25 cellular contexts compared by ENCODE assay signal in genomic region chr13:37797606-37798005, GRCh38.
"Had no signal": no experiment of that assay in that cellular context is flagged by ENCODE, and none has a peak within 500 bp of the region (broad histone marks: within the 10 kb centered on the region; RNA-seq: fewer than 3 reads in every experiment).

No MANE protein-coding gene starts in this region.

- H3K36me3 ChIP-seq: adrenal gland, brain microvascular endothelial cell, cardiac muscle cell, Peyer's patch, SJCRH30, WERI-Rb-1 had no signal

- H3K9me3 ChIP-seq: adrenal gland, Peyer's patch, SJCRH30, SK-N-SH had no signal

- ATAC-seq: activated CD8-positive, alpha-beta T cell treated with anti-CD3 and anti-CD28 coated beads for 36 hours; activated T-cell treated with anti-CD3 and anti-CD28 coated beads, Interleukin-2, amount 50 U/mL, for 72 hours had no signal

- H3K4me3 ChIP-seq: adrenal gland, cardiac muscle cell, Peyer's patch, SJCRH30 had no signal

- H3K4me2 ChIP-seq: SK-N-SH had no signal

- H3K4me1 ChIP-seq: adrenal gland, Peyer's patch had no signal

- H3K27ac ChIP-seq: adrenal gland, brain microvascular endothelial cell, cardiac muscle cell, Peyer's patch, RWPE1, SJCRH30, WERI-Rb-1 had no signal

- H3K9ac ChIP-seq: SK-N-SH had no signal

- DNase-seq: activated CD4-positive, alpha-beta T cell treated with anti-CD3 and anti-CD28 coated beads for 4 hours; activated CD8-positive, alpha-beta memory T cell treated with anti-CD3 and anti-CD28 coated beads, Interleukin-2, amount 50 U/mL, for 4 hours; activated CD8-positive, alpha-beta T cell treated with anti-CD3 and anti-CD28 coated beads for 36 hours; activated gamma-delta T cell treated with Interleukin-2 at 50 U/mL for 16 hours; activated naive CD4-positive, alpha-beta T cell treated with anti-CD3 and anti-CD28 coated beads, Interleukin-2, amount 50 U/mL, for 16 hours; activated naive CD8-positive, alpha-beta T cell treated with anti-CD3 and anti-CD28 coated beads, Interleukin-2, amount 10 ng/mL, durations not matched to agents 7 days and 5 days; activated T-cell treated with anti-CD3 and anti-CD28 coated beads, Interleukin-2, amount 50 U/mL, for 72 hours; adrenal gland; anterior cingulate cortex; brain microvascular endothelial cell; MM.1S; NCI-H1105 treated with DMSO at 0.1 percent for 48 hours; NCI-H1436 treated with DMSO at 0.1 percent for 48 hours; NCI-H187; NCI-H2081 treated with DMSO at 0.1 percent for 48 hours; NCI-H446; NCI-H524; Peyer's patch; Right ventricle myocardium superior; SJCRH30; SK-N-SH; T-helper 1 cell; WERI-Rb-1 had no signal

- H3K27me3 ChIP-seq: adrenal gland, brain microvascular endothelial cell, cardiac muscle cell, Peyer's patch, SJCRH30 had no signal
